29 cellular contexts compared by ENCODE assay signal in the genomic region with DNA sequence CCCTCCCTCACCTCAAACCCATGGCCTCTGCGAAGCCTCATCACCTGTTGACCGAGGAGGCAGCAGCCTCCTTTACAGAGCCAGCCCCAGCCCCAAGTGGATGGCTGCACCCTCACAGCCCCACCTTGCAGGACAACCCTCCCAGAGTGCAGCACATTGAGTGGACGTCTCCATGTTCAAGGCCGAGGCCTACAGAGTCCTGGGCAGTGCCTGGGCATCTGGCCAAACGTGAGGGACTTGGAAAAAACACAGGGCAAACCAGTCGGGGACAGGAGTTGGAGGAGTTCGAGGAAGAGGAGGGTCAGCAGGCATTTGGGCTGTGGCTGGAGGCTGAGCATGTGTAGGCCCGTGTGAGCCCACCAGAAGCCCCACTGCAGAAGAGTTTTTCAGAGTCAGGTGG.
"Had no signal": no experiment of that assay in that cellular context is flagged by ENCODE, and none has a peak within 500 bp of the region (broad histone marks: within the 10 kb centered on the region; RNA-seq: fewer than 3 reads in every experiment).

No MANE protein-coding gene starts in this region.

- ATAC-seq: activated CD4-positive, CD25-positive, alpha-beta regulatory T cell treated with anti-CD3 and anti-CD28 coated beads, Interleukin-2, amount 50 U/mL, for 24 hours; effector memory CD8-positive, alpha-beta T cell; gastrocnemius medialis; mucosa of descending colon; natural killer cell treated with Interleukin-12 subunit alpha and Interleukin-12 subunit beta and Interleukin-15 and Interleukin-18, amount 100 ng/mL, for 72 hours; stimulated activated memory B cell treated with anti-CD40 and anti-IgM and Interleukin-4, amounts not matched to agents 10 μg/mL and 1 μg/mL and 100 μg/mL, for 72 hours; stimulated activated naive CD8-positive, alpha-beta T cell treated with anti-CD3 and anti-CD28 coated beads, Interleukin-15, amount 100 ng/mL, for 72 hours had no signal

- H3K27ac ChIP-seq: gastrocnemius medialis, left ventricle myocardium inferior, ovary, prostate gland, tibial nerve, VCaP had no signal

- H3K27me3 ChIP-seq: gastrocnemius medialis, ovary, sigmoid colon, tibial nerve had no signal

- H3K4me3 ChIP-seq: gastrocnemius medialis, left ventricle myocardium inferior, mucosa of descending colon, ovary, prostate gland, tibial nerve had no signal

- H3K9me3 ChIP-seq: gastrocnemius medialis, left ventricle myocardium inferior, mucosa of descending colon, ovary, prostate gland, sigmoid colon, tibial nerve had no signal

- H3K4me1 ChIP-seq: prostate gland had no signal

- DNase-seq: activated CD4-positive, alpha-beta T cell treated with anti-CD3 and anti-CD28 coated beads for 48 hours; activated CD4-positive, alpha-beta T cell treated with anti-CD3 and anti-CD28 coated beads, Interleukin-2, amount 50 U/mL, for 48 hours; activated CD8-positive, alpha-beta memory T cell treated with anti-CD3 and anti-CD28 coated beads, Interleukin-2, amount 50 U/mL, for 48 hours; activated gamma-delta T cell; activated naive CD4-positive, alpha-beta T cell treated with anti-CD3 and anti-CD28 coated beads, Interleukin-2, amount 10 ng/mL, durations not matched to agents 7 days and 5 days; activated naive CD8-positive, alpha-beta T cell treated with anti-CD3 and anti-CD28 coated beads, Interleukin-2, amount 10 ng/mL, durations not matched to agents 7 days and 5 days; activated T-cell treated with anti-CD3 and anti-CD28 coated beads, Interleukin-2, amount 50 U/mL, for 24 hours; amniotic stem cell; caudate nucleus; cortex of kidney; effector memory CD8-positive, alpha-beta T cell; erythroblast; gastrocnemius medialis; glutamatergic neuron; left ventricle myocardium inferior; mucosa of descending colon; ovary; retina; sigmoid colon; small intestine; stimulated activated CD4-positive, alpha-beta T cell treated with anti-CD3 and anti-CD28 coated beads, Interleukin-4, amount 100 ng/mL, for 4 hours; stimulated activated CD8-positive, alpha-beta memory T cell treated with anti-CD3 and anti-CD28 coated beads, Interleukin-4, amount 100 ng/mL, for 48 hours; stimulated activated naive CD8-positive, alpha-beta T cell treated with anti-CD3 and anti-CD28 coated beads, Interleukin-15, amount 100 ng/mL, for 72 hours had no signal

- H3K36me3 ChIP-seq: gastrocnemius medialis, left ventricle myocardium inferior, ovary, prostate gland, sigmoid colon, tibial nerve had no signal
